ENCODE assay signal across 8 cellular contexts in genomic region chr21:15065381-15066230, GRCh38. TPM values are rescaled to one million over a fixed set of nuclear protein-coding genes. Genes with fewer than 3 reads are reported as not detected.
DNase-seq lines count a peak whose midpoint lies in the region; ATAC-seq and TF ChIP-seq lines count a peak whose summit lies in the region.

No MANE protein-coding gene starts in this region.

- in situ Hi-C loops in transverse colon (cut with MboI; ENCODE audit: low pct_ligation_motif_present in 1 of 4, low pct_unique_long_range_greater_than_20kb in 1 of 4, low sequenced_read_pairs in 3 of 4), result loop anchor here in 3 of 4 donors (10.0 to 25.0 kb wide), 4 partner anchors 191 to 672 kb away; partner anchors contain the start of gene USP25 (in 1 of the 3)

- H3K9me3 ChIP-seq in HUES6 (ENCODE audit: control insufficient read depth, insufficient read depth, low read depth, low read length) (no peaks in the 10 kb centered on the region), transverse colon (no peaks in the 10 kb centered on the region)

- H3K36me3 ChIP-seq in HUES6 (ENCODE audit: control insufficient read depth, insufficient read depth, low read length) (no peaks in the 10 kb centered on the region), transverse colon (no peaks in the 10 kb centered on the region)

- peak in 4 of 5 experiments; percentile 39 to 72 (median 56) for DNase-seq in T-helper 2 cell
- DNase-seq in amygdala (lab: John Stamatoyannopoulos, UW), result peak; percentile 29 to 84 (median 67)
- DNase-seq in left ventricle myocardium superior, result peak; percentile 85
- DNase-seq in posterior vena cava (ENCODE audit: low spot score), result peak; percentile 93
- DNase-seq in transverse colon, result peak; percentile 80
- DNase-seq in DMS153 treated with DMSO at 0.1 percent for 48 hours (lab: John Stamatoyannopoulos, UW; ENCODE audit: unreplicated experiment), result no peak

- 0% methylated on average over 14 to 40 of the region's 41 CpGs for WGBS in transverse colon (ENCODE audit: low coverage in 1 of 2), 2 donors

- peak overlapping the region; percentile 62 for H3K4me3 ChIP-seq in HUES6 (ENCODE audit: low read depth, low read length)
- peak overlapping the region; percentile 76 to 99 (median 96) for H3K4me3 ChIP-seq in transverse colon

- TF ChIP-seq POLR2A in transverse colon (IDR thresholded peaks at IDR 0.05), result peak; percentile 74

- H3K4me1 ChIP-seq in HUES6 (ENCODE audit: control insufficient read depth, insufficient read depth, low read length) (peaks cover 33% of the 10 kb centered on the region), transverse colon (peaks cover 7 to 31% (median 23%) of the 10 kb centered on the region in 4 donors)

- H3K27ac ChIP-seq in HUES6 (ENCODE audit: low read depth, low read length), result peak overlapping the region; percentile 74; the same call in 1 of the 2 replicates
- peak overlapping the region; percentile 98 to 100 (median 100) for H3K27ac ChIP-seq in transverse colon

- H3K27me3 ChIP-seq in HUES6 (ENCODE audit: control insufficient read depth, insufficient read depth, low read length), result peaks cover 7% of the 10 kb centered on the region; the same call in 1 of the 2 replicates
- H3K27me3 ChIP-seq in transverse colon, result no peaks in the 10 kb centered on the region

- peak in 1 of 5 experiments; percentile 4 for TF ChIP-seq CTCF in transverse colon (IDR thresholded peaks at IDR 0.05)

- TF ChIP-seq EP300 in transverse colon (IDR thresholded peaks at IDR 0.05; ENCODE audit: low read depth), result no peak

- intact Hi-C loops in left ventricle myocardium superior (cut with micrococcal nuclease), result loop anchor here (10.0 kb wide), 3 partner anchors 61 to 419 kb away; no protein-coding TSS in a partner anchor
- intact Hi-C loops in posterior vena cava (cut with DNase I), result loop anchor here in 1 of 2 donors (10.0 kb wide), 1 partner anchor 59 kb away; no protein-coding TSS in a partner anchor
- intact Hi-C loops in transverse colon (cut with DNase I; ENCODE audit: low total_unique reads), result no loop called here

- peak overlapping the region; percentile 73 for H3K9ac ChIP-seq in HUES6 (ENCODE audit: low read length)

- ATAC-seq in GM18498 (IDR thresholded peaks at IDR 0.05; ENCODE audit: unreplicated experiment) (peak; percentile 23), left ventricle myocardium superior (peak; percentile 80)

RNA-seq across cellular contexts. Expression of gene NRIP1, which starts 0.8 kb away (rescaled TPM):
- total RNA-seq in left ventricle myocardium superior (18.1 TPM), posterior vena cava (10 to 100 TPM; 27.3 to 40.5 TPM), transverse colon (10 to 100 TPM; 38.5 to 63.7 (median 55.6) TPM)
